Comparison of ENCODE assay signal across 8 cellular contexts in genomic region chr2:20650412-20650879, GRCh38. TPM values are rescaled to one million over a fixed set of nuclear protein-coding genes. Genes with fewer than 3 reads are reported as not detected.
DNase-seq lines count a peak whose midpoint lies in the region; ATAC-seq, FAIRE-seq and TF ChIP-seq lines count a peak whose summit lies in the region.

No MANE protein-coding gene starts in this region.

- ATAC-seq in HG03378 (IDR thresholded peaks at IDR 0.05; ENCODE audit: unreplicated experiment) (peak; percentile 10), lung (ENCODE audit: insufficient read depth, low FRiP score) (peak; percentile 2)

- no peaks in the 10 kb centered on the region for H3K27me3 ChIP-seq in effector memory CD4-positive, alpha-beta T cell (replicated peaks; ENCODE audit: control insufficient read depth, insufficient read depth, low read length, poor library complexity, severe bottlenecking)
- H3K27me3 ChIP-seq in lung (ENCODE audit: control insufficient read depth, insufficient read depth) (no peaks in the 10 kb centered on the region), testis (no peaks in the 10 kb centered on the region)

- H3K36me3 ChIP-seq in effector memory CD4-positive, alpha-beta T cell (ENCODE audit: control insufficient read depth, insufficient read depth, low read length): peaks cover 3% of the 10 kb centered on the region
- H3K36me3 ChIP-seq in lung (ENCODE audit: control insufficient read depth in 2 of 2, insufficient read depth in 2 of 2, low read length in 2 of 2) (peaks cover 0 to 4% of the 10 kb centered on the region in 2 donors), testis (ENCODE audit: low read depth, missing control alignments) (no peaks in the 10 kb centered on the region)

- in situ Hi-C loops in SK-MEL-5 (cut with HindIII; ENCODE audit: low pct_unique_long_range_greater_than_20kb, low sequenced_read_pairs): no loop called here

- H3K4me1 ChIP-seq in effector memory CD4-positive, alpha-beta T cell (ENCODE audit: control insufficient read depth, insufficient read depth, low read length, poor library complexity, severe bottlenecking): peaks cover 15% of the 10 kb centered on the region
- H3K4me1 ChIP-seq in lung (ENCODE audit: control insufficient read depth in 2 of 2, insufficient read depth in 2 of 2, low read length in 2 of 2) (peaks cover 3 to 23% of the 10 kb centered on the region in 2 donors), testis (peaks cover 17% of the 10 kb centered on the region)

- DNase-seq in AG20443 (ENCODE audit: low spot score) (peak; percentile 72), GM18507 (ENCODE audit: extremely low spot score, insufficient read length, low read depth) (no peak), SK-MEL-5 (ENCODE audit: low read depth, low spot score) (peak; percentile 43), lung (ENCODE audit: low spot score) (no peak), testis (peak; percentile 42), H4 (ENCODE audit: low spot score) (no peak)
- DNase-seq in effector memory CD4-positive, alpha-beta T cell: peak in 2 of 3 donors; percentile 15 to 23

- no peak for TF ChIP-seq CTCF in lung (IDR thresholded peaks at IDR 0.05; ENCODE audit: control extremely low read depth, extremely low read depth)
- no peak for TF ChIP-seq CTCF in testis (IDR thresholded peaks at IDR 0.05)

- peak; percentile 5 for FAIRE-seq in GM18507 (lab: Jason Lieb, UNC)

- intact Hi-C loops in testis (cut with DNase I; ENCODE audit: low total_unique reads): no loop called here

- TF ChIP-seq POLR2A in testis (IDR thresholded peaks at IDR 0.05): no peak

- WGBS in lung, 2 donors: 8% methylated on average over 18 of the region's 18 CpGs
- WGBS in testis, 2 donors: 6 to 10% methylated on average over 10 to 18 of the region's 18 CpGs

- no peaks in the 10 kb centered on the region for H3K9me3 ChIP-seq in effector memory CD4-positive, alpha-beta T cell (ENCODE audit: control insufficient read depth, low read length)
- H3K9me3 ChIP-seq in lung (ENCODE audit: control insufficient read depth in 2 of 2, insufficient read depth in 1 of 2, low read length in 1 of 2): no peaks in the 10 kb centered on the region
- H3K9me3 ChIP-seq in testis: no peaks in the 10 kb centered on the region

- peak overlapping the region; percentile 84 for H3K27ac ChIP-seq in effector memory CD4-positive, alpha-beta T cell (ENCODE audit: insufficient read depth, low read length, poor library complexity, severe bottlenecking)
- H3K27ac ChIP-seq in lung (ENCODE audit: low read depth in 1 of 2, low read length in 1 of 2): peak overlapping the region; percentile 87 to 94
- peak overlapping the region; percentile 73 to 93 for H3K27ac ChIP-seq in testis

- H3K4me3 ChIP-seq in effector memory CD4-positive, alpha-beta T cell (ENCODE audit: insufficient read depth, low read depth, low read length, poor library complexity, severe bottlenecking): peak overlapping the region; percentile 83
- peak overlapping the region; percentile 88 for H3K4me3 ChIP-seq in lung
- peak overlapping the region; percentile 80 to 99 for H3K4me3 ChIP-seq in testis

RNA-seq across cellular contexts. Expression of gene HS1BP3, which starts 0.5 kb away (rescaled TPM):
- total RNA-seq in SK-MEL-5 (2014; rRNA removed; shearing (Covaris generic)): 68.8 and 69.1 TPM in 2 replicates
- polyA plus RNA-seq in SK-MEL-5 (2015; cell fraction: cytosol; rRNA removed): 91.1 and 92.0 TPM in 2 replicates
- polyA plus RNA-seq in SK-MEL-5 (2015; cell fraction: nucleus; rRNA removed): 96.4 and 98.9 TPM in 2 replicates
- 10 to 100 TPM; 25.4 to 38.1 TPM for total RNA-seq in lung
- 10 to 100 TPM; 28.8 to 41.4 TPM for polyA plus RNA-seq in lung
- total RNA-seq in testis: 10 to 100 TPM; 23.5 to 31.6 TPM
- 25.0 TPM for polyA plus RNA-seq in testis (ENCODE audit: insufficient read depth, low read depth, low replicate concordance)
- total RNA-seq in H4 (2014; rRNA removed; shearing (Covaris generic)): 5.7 and 6.7 TPM in 2 replicates

RNA-seq across cellular contexts. Expression of gene GDF7, which starts 16.5 kb away (rescaled TPM):
- total RNA-seq in SK-MEL-5 (2014; rRNA removed; shearing (Covaris generic)): 0.71 and 0.75 TPM in 2 replicates
- polyA plus RNA-seq in SK-MEL-5 (2015; cell fraction: cytosol; rRNA removed): 0.36 and 0.61 TPM in 2 replicates
- polyA plus RNA-seq in SK-MEL-5 (2015; cell fraction: nucleus; rRNA removed): 1.8 TPM in 2 replicates
- total RNA-seq in lung (under 1 TPM; 0.37 to 0.54 TPM), testis (1 to 10 TPM in 1 of 2 donors, under 1 TPM in 1; 0.62 to 1.1 TPM)
- polyA plus RNA-seq in lung (under 1 TPM; 0.10 to 0.26 TPM), testis (ENCODE audit: insufficient read depth, low read depth, low replicate concordance) (0.69 TPM)
- 0.02 and 0.04 TPM in 2 replicates for total RNA-seq in H4 (2014; rRNA removed; shearing (Covaris generic))

Comparison
In these comparisons a context has a peak if more than half of its experiments do, and no peak if none do; other contexts are left out.
1. DNase-seq: peak in AG20443 (single experiment), SK-MEL-5 (single experiment), effector memory CD4-positive, alpha-beta T cell (2 of 3) and testis (single experiment); none in GM18507 (single experiment), lung (single experiment) and H4 (single experiment).
2. Peak in every context shown above with its lines, with median percentiles within 50 percentile points of each other: H3K27ac ChIP-seq and H3K4me3 ChIP-seq.